ENCODE assay signal across 16 cellular contexts in genomic region chr5:14410068-14410941, GRCh38.
DNase-seq lines count a peak whose midpoint lies in the region; ATAC-seq and TF ChIP-seq lines count a peak whose summit lies in the region.
"Had no signal": no experiment of that assay in that cellular context is flagged by ENCODE, and none has a peak within 500 bp of the region (broad histone marks: within the 10 kb centered on the region; RNA-seq: fewer than 3 reads in every experiment).

No MANE protein-coding gene starts in this region.

- peaks cover 14% of the 10 kb centered on the region for H3K4me1 ChIP-seq in vagina
- H3K4me1 ChIP-seq: A549, thyroid gland had no signal

- no peaks in the 10 kb centered on the region for H3K9me3 Mint-ChIP-seq in activated naive CD8-positive, alpha-beta T cell (ENCODE audit: low read depth)
- H3K9me3 Mint-ChIP-seq in activated naive CD8-positive, alpha-beta T cell treated with anti-CD3 and anti-CD28 coated beads, Interleukin-2, amount 50 U/mL, for 24 hours, result no peaks in the 10 kb centered on the region
- H3K9me3 Mint-ChIP-seq: activated CD4-positive, alpha-beta memory T cell treated with anti-CD3 and anti-CD28 coated beads for 36 hours; activated naive CD4-positive, alpha-beta T cell treated with anti-CD3 and anti-CD28 coated beads for 36 hours had no signal

- no peak for TF ChIP-seq CTCF in fibroblast of the aortic adventitia (IDR thresholded peaks at IDR 0.05; ENCODE audit: insufficient read depth, low read length)
- no peak for TF ChIP-seq CTCF in omental fat pad (IDR thresholded peaks at IDR 0.05)
- no peak for TF ChIP-seq CTCF in vagina (IDR thresholded peaks at IDR 0.05)

- DNase-seq in activated naive CD8-positive, alpha-beta T cell treated with anti-CD3 and anti-CD28 coated beads, Interleukin-2, amount 50 U/mL, for 24 hours, result no peak
- peak; percentile 91 for DNase-seq in fibroblast of the aortic adventitia (ENCODE audit: low read depth)
- no peak for DNase-seq in omental fat pad (ENCODE audit: low spot score)
- no peak for DNase-seq in vagina (ENCODE audit: extremely low spot score in 2 of 2)
- no peak for DNase-seq in hypothalamus (lab: John Stamatoyannopoulos, UW)
- DNase-seq in NCI-H82 treated with DMSO at 0.1 percent for 48 hours (lab: John Stamatoyannopoulos, UW; ENCODE audit: unreplicated experiment), result no peak
- DNase-seq in NCI-H1930 (lab: John Stamatoyannopoulos, UW), result no peak
- DNase-seq: activated CD4-positive, alpha-beta memory T cell treated with anti-CD3 and anti-CD28 coated beads for 36 hours; activated naive CD4-positive, alpha-beta T cell treated with anti-CD3 and anti-CD28 coated beads for 36 hours; DMS79; hippocampal formation; MV-4-11; retina; thyroid gland had no signal

- H3K4me3 ChIP-seq in fibroblast of the aortic adventitia (ENCODE audit: low read depth, low read length), result peak overlapping the region; percentile 15
- no peak overlapping the region for H3K4me3 ChIP-seq in vagina
- H3K4me3 ChIP-seq: A549, thyroid gland had no signal

- H3K4me3 Mint-ChIP-seq in activated naive CD8-positive, alpha-beta T cell, result no peak overlapping the region
- no peak overlapping the region for H3K4me3 Mint-ChIP-seq in activated naive CD8-positive, alpha-beta T cell treated with anti-CD3 and anti-CD28 coated beads, Interleukin-2, amount 50 U/mL, for 24 hours
- H3K4me3 Mint-ChIP-seq: activated CD4-positive, alpha-beta memory T cell treated with anti-CD3 and anti-CD28 coated beads for 36 hours; activated naive CD4-positive, alpha-beta T cell treated with anti-CD3 and anti-CD28 coated beads for 36 hours had no signal

- no peak for ATAC-seq in activated naive CD8-positive, alpha-beta T cell treated with anti-CD3 and anti-CD28 coated beads, Interleukin-2, amount 50 U/mL, for 24 hours
- peak; percentile 61 for ATAC-seq in omental fat pad (ENCODE audit: low FRiP score)
- ATAC-seq: A549 had no signal

- H3K27ac ChIP-seq in vagina, result peak overlapping the region; percentile 64
- H3K27ac ChIP-seq: A549, thyroid gland had no signal

- H3K36me3 ChIP-seq in vagina, result peaks cover 0 to 34% of the 10 kb centered on the region in 2 donors

- no peaks in the 10 kb centered on the region for H3K27me3 Mint-ChIP-seq in activated naive CD8-positive, alpha-beta T cell
- no peaks in the 10 kb centered on the region for H3K27me3 Mint-ChIP-seq in activated naive CD8-positive, alpha-beta T cell treated with anti-CD3 and anti-CD28 coated beads, Interleukin-2, amount 50 U/mL, for 24 hours

- H3K9me3 ChIP-seq in vagina, result no peaks in the 10 kb centered on the region
- H3K9me3 ChIP-seq: A549, thyroid gland had no signal

- H3K36me3 Mint-ChIP-seq in activated naive CD8-positive, alpha-beta T cell, result no peaks in the 10 kb centered on the region
- H3K36me3 Mint-ChIP-seq in activated naive CD8-positive, alpha-beta T cell treated with anti-CD3 and anti-CD28 coated beads, Interleukin-2, amount 50 U/mL, for 24 hours (ENCODE audit: low read depth), result peaks cover 4% of the 10 kb centered on the region
- H3K36me3 Mint-ChIP-seq: activated CD4-positive, alpha-beta memory T cell treated with anti-CD3 and anti-CD28 coated beads for 36 hours had no signal

- no peak for TF ChIP-seq POLR2A in vagina (IDR thresholded peaks at IDR 0.05)

- intact Hi-C loops in vagina (cut with DNase I), result no loop called here

- no peaks in the 10 kb centered on the region for H3K27me3 ChIP-seq in vagina
- H3K27me3 ChIP-seq: thyroid gland had no signal

- H3K4me1 Mint-ChIP-seq in activated naive CD8-positive, alpha-beta T cell (ENCODE audit: low read depth), result peaks cover 34% of the 10 kb centered on the region
- H3K4me1 Mint-ChIP-seq in activated naive CD8-positive, alpha-beta T cell treated with anti-CD3 and anti-CD28 coated beads, Interleukin-2, amount 50 U/mL, for 24 hours, result peaks cover 27% of the 10 kb centered on the region

- H3K27ac Mint-ChIP-seq in activated naive CD8-positive, alpha-beta T cell, result peak overlapping the region; percentile 41
- no peak overlapping the region for H3K27ac Mint-ChIP-seq in activated naive CD8-positive, alpha-beta T cell treated with anti-CD3 and anti-CD28 coated beads, Interleukin-2, amount 50 U/mL, for 24 hours
- H3K27ac Mint-ChIP-seq: activated CD4-positive, alpha-beta memory T cell treated with anti-CD3 and anti-CD28 coated beads for 36 hours; activated naive CD4-positive, alpha-beta T cell treated with anti-CD3 and anti-CD28 coated beads for 36 hours had no signal
